1 cellular context compared by ENCODE assay signal in genomic region chr3:98901465-98902174, GRCh38.
TF ChIP-seq lines count a peak whose summit lies in the region.

Gene DCBLD2 (minus strand): TSS chr3:98901695. CDS start chr3:98901326, 369 bp downstream.

TF ChIP-seq in HepG2, 621 proteins besides CTCF, POLR2A, EP300 and RAD21 (continued from another document):
- TF ChIP-seq ZNF142 (CRISPR knock-in tag; IDR thresholded peaks at IDR 0.05) (peak; percentile 61; the same call in 1 of the 2 replicates), ISX (CRISPR knock-in tag; conservative IDR thresholded peaks at IDR 0.05) (0 out of 2 replicates have a peak, but pooled peaks have one; percentile 55), KDM5A (IDR thresholded peaks at IDR 0.05; ENCODE audit: borderline replicate concordance, low read length) (0 out of 2 replicates have a peak, but pooled peaks have one; percentile 21), SMC3 (IDR thresholded peaks at IDR 0.05; ENCODE audit: low read length) (no peak), PPARG (CRISPR knock-in tag; conservative IDR thresholded peaks at IDR 0.05) (0 out of 2 replicates have a peak, but pooled peaks have one; percentile 24), HMGXB3 (CRISPR knock-in tag; IDR thresholded peaks at IDR 0.05; ENCODE audit: borderline replicate concordance) (no peak; the same call in 1 of the 2 replicates), SKI (IDR thresholded peaks at IDR 0.05; ENCODE audit: partially characterized antibody) (no peak), ZNF691 (CRISPR knock-in tag; IDR thresholded peaks at IDR 0.05; ENCODE audit: borderline replicate concordance, low read depth) (0 out of 2 replicates have a peak, but pooled peaks have one; percentile 17), IKZF5 (CRISPR knock-in tag; IDR thresholded peaks at IDR 0.05) (0 out of 2 replicates have a peak, but pooled peaks have one; percentile 41), ESRRA (CRISPR knock-in tag; IDR thresholded peaks at IDR 0.05; ENCODE audit: low read depth) (no peak), HNRNPK (IDR thresholded peaks at IDR 0.05; ENCODE audit: low read depth, low read length, poor library complexity, severe bottlenecking) (peak; percentile 61), ADNP (CRISPR knock-in tag; IDR thresholded peaks at IDR 0.05) (no peak), ZNF556 (CRISPR knock-in tag; IDR thresholded peaks at IDR 0.05; ENCODE audit: borderline replicate concordance) (peak; percentile 25; the same call in 1 of the 2 replicates), ZNF430 (CRISPR knock-in tag; IDR thresholded peaks at IDR 0.05) (no peak), ZBTB25 (CRISPR knock-in tag; IDR thresholded peaks at IDR 0.05) (no peak), ARHGAP35 (CRISPR knock-in tag; IDR thresholded peaks at IDR 0.05; ENCODE audit: borderline replicate concordance) (peak; percentile 65; the same call in 1 of the 2 replicates), ZMAT5 (CRISPR knock-in tag; IDR thresholded peaks at IDR 0.05; ENCODE audit: borderline replicate concordance, low read depth) (no peak)
